18 cellular contexts compared by ENCODE assay signal in the genomic region with DNA sequence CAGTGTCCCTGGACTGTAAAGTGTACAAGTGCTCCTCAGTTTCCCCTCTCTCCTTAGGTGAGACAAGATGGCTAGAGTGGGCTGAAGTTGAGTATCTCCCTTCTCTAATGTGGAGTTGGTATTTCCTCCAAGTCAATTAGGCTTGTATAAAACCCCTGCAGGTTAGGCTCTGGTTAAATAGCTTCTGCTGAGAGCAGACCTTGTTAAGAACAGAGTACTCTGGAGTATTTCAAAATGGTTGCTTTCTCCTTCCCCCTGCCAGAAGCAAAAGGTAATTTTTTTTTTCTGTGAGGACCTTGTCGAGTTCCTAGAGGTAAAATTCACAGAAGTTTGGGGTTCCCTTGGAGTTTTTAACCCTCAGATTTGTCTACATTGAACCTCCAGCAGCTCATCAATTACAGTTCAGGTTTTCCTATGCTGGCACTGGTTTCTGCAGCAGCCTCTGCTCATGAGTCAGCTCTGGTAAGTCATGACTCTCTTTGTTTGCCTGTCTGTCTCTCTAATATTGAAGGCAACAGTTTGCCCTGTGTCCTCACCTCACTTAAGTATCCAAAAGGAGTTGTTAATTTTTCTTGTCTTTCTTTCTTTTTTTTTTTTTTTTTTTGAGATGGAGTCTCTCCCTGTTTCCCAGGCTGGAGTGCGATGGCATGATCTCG. TPM values are rescaled to one million over a fixed set of nuclear protein-coding genes. Genes with fewer than 3 reads are reported as not detected.
DNase-seq lines count a peak whose midpoint lies in the region; ATAC-seq and TF ChIP-seq lines count a peak whose summit lies in the region.
"Had no signal": no experiment of that assay in that cellular context is flagged by ENCODE, and none has a peak within 500 bp of the region (broad histone marks: within the 10 kb centered on the region; RNA-seq: fewer than 3 reads in every experiment).

No MANE protein-coding gene starts in this region.

- no peaks in the 10 kb centered on the region for H4K20me1 ChIP-seq in PC-3 (ENCODE audit: low read length)
- H4K20me1 ChIP-seq: BLaER1 had no signal

- POLR2A ChIA-PET in PC-3 (lab: Charles Lee; ENCODE audit: unreplicated experiment) = no interaction called here

- peak overlapping the region; percentile 17; the same call in 1 of the 2 replicates for H2AFZ ChIP-seq in PC-3 (ENCODE audit: low read length)

- H3F3A ChIP-seq in PC-3 (ENCODE audit: low read length, unreplicated experiment) = no peaks in the 10 kb centered on the region

- H3K9me3 ChIP-seq in PC-3 (ENCODE audit: low read length) (peaks cover 14% of the 10 kb centered on the region), ascending aorta (no peaks in the 10 kb centered on the region)
- H3K9me3 ChIP-seq: vagina had no signal

- H3K4me1 ChIP-seq in PC-3 (ENCODE audit: insufficient read depth, low read length) = peaks cover 24% of the 10 kb centered on the region
- no peaks in the 10 kb centered on the region for H3K4me1 ChIP-seq in ascending aorta
- H3K4me1 ChIP-seq: BLaER1, vagina had no signal

- 0 out of 2 replicates have a peak overlapping the region, but pooled peaks have one; percentile 5 for H3K4me2 ChIP-seq in PC-3 (ENCODE audit: low read length)
- H3K4me2 ChIP-seq: BLaER1, smooth muscle cell had no signal

- intact Hi-C loops in PC-3 (cut with micrococcal nuclease) (no loop called here), ascending aorta (cut with DNase I) (no loop called here)

- H3K36me3 ChIP-seq in PC-3 (ENCODE audit: low read depth, low read length) (no peaks in the 10 kb centered on the region), ascending aorta (no peaks in the 10 kb centered on the region)
- H3K36me3 ChIP-seq: BLaER1, vagina had no signal

- no TSS peak for BruUV-seq in PC-3 (replicated peaks; lab: Mats Ljungman, UMichigan)

- H3K27me3 ChIP-seq in PC-3 (ENCODE audit: low read length) (no peaks in the 10 kb centered on the region), ascending aorta (no peaks in the 10 kb centered on the region)
- H3K27me3 ChIP-seq: BLaER1, vagina had no signal

- no peak overlapping the region for H3K9ac ChIP-seq in PC-3 (ENCODE audit: low read length)
- H3K9ac ChIP-seq: BLaER1 had no signal

- H3K4me3 ChIP-seq in PC-3 (ENCODE audit: low read length) = no peak overlapping the region
- H3K4me3 ChIP-seq in ascending aorta = no peak overlapping the region
- H3K4me3 ChIP-seq: BLaER1, smooth muscle cell, vagina had no signal

- DNase-seq in EH (ENCODE audit: low read depth) (peak; percentile 55), PC-3 (peak; percentile 73), dermis blood vessel endothelial cell (peak; percentile 3), myocyte (ENCODE audit: low read depth) (peak; percentile 17), HuH-7.5 (ENCODE audit: low spot score) (no peak), ascending aorta (ENCODE audit: low spot score in 2 of 2) (no peak), NCI-H128 (lab: John Stamatoyannopoulos, UW; ENCODE audit: unreplicated experiment) (no peak), NCI-H1930 (lab: John Stamatoyannopoulos, UW) (no peak)
- DNase-seq: activated CD8-positive, alpha-beta T cell treated with anti-CD3 and anti-CD28 coated beads for 36 hours; amygdala; DMS 273 treated with DMSO at 0.1 percent for 48 hours; NCI-H1105 treated with DMSO at 0.1 percent for 48 hours; NCI-H345; occipital lobe; stimulated activated naive CD4-positive, alpha-beta T cell treated with Interleukin-2 at 50 U/mL for 16 hours had no signal

- H3K27ac ChIP-seq in PC-3 (ENCODE audit: low read length) (no peak overlapping the region), ascending aorta (no peak overlapping the region)
- H3K27ac ChIP-seq: BLaER1, vagina had no signal

- no peaks in the 10 kb centered on the region for H3K9me2 ChIP-seq in PC-3 (replicated peaks; ENCODE audit: low read length)

- CTCF ChIA-PET in PC-3 (lab: Charles Lee) = no interaction called here

- TF ChIP-seq CTCF in PC-3 (conservative IDR thresholded peaks at IDR 0.05; ENCODE audit: low read depth, low read length) = no peak
- TF ChIP-seq CTCF in ascending aorta (IDR thresholded peaks at IDR 0.05) = no peak

- no peaks in the 10 kb centered on the region for H3K79me2 ChIP-seq in PC-3 (ENCODE audit: low read length)

- peak; percentile 99 for ATAC-seq in PC-3
- ATAC-seq: activated CD8-positive, alpha-beta T cell treated with anti-CD3 and anti-CD28 coated beads for 36 hours had no signal

RNA-seq across cellular contexts. Expression of a gene that starts 27.8 kb away (rescaled TPM):
- total RNA-seq in PC-3 (2014; rRNA removed) = 21.3 and 22.2 TPM in 2 replicates
- total RNA-seq in dermis blood vessel endothelial cell = 2.0 and 5.4 TPM in 2 replicates
- total RNA-seq in myocyte = 15.9 and 20.7 TPM in 2 replicates
- 35.3 TPM for polyA plus RNA-seq in myocyte (2012)
- 43.9 TPM for total RNA-seq in ascending aorta

RNA-seq across cellular contexts. Expression of a gene that starts 58.6 kb away (rescaled TPM):
- total RNA-seq in PC-3 (2014; rRNA removed) (49.9 and 68.4 TPM in 2 replicates), dermis blood vessel endothelial cell (51.9 and 76.4 TPM in 2 replicates), myocyte (35.6 and 44.3 TPM in 2 replicates), ascending aorta (23.9 TPM)
- polyA plus RNA-seq in myocyte (2012) = 16.8 TPM

Comparison
In these comparisons a context has a peak if more than half of its experiments do, and no peak if none do; other contexts are left out.
1. DNase-seq: peak in EH (single experiment), PC-3 (single experiment), dermis blood vessel endothelial cell (single experiment) and myocyte (single experiment); none in HuH-7.5 (single experiment), ascending aorta (0 of 2), NCI-H128 (single experiment) and NCI-H1930 (0 of 2).